Comparison of ENCODE assay signal across 19 cellular contexts in the genomic region with DNA sequence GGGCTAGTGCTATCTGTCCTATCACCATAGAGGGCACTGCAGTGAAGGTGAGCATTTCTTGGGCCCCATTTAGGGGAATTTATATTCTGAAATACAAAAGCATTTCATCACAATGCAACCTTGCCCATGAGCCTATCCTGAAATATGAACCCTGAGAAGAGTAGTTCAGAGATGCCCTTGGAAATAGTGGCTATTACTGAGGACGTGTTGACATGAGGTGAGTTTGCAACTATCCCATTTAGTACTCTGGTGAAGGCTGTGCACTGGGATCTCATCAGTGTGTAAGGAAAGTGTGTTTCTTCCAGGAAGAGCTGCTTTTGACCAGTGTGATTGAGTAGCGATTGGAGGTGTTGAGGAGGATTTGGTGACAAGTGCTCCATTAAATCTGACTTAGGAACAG.
A peak's percentile ranks its signal among the peaks of the same experiment; 100 is the strongest.
DNase-seq lines count a peak whose midpoint lies in the region; ATAC-seq and TF ChIP-seq lines count a peak whose summit lies in the region.
"Had no signal": no experiment of that assay in that cellular context is flagged by ENCODE, and none has a peak within 500 bp of the region (broad histone marks: within the 10 kb centered on the region; RNA-seq: fewer than 3 reads in every experiment).

No MANE protein-coding gene starts in this region.

- no peaks in the 10 kb centered on the region for H3K27me3 ChIP-seq in colonic mucosa
- H3K27me3 ChIP-seq: BLaER1 had no signal

- H3K27me3 Mint-ChIP-seq in WTC11 (ENCODE audit: low read depth), result no peaks in the 10 kb centered on the region
- H3K27me3 Mint-ChIP-seq in activated T-cell treated with anti-CD3 and anti-CD28 coated beads, Interleukin-2, amount 50 U/mL, for 72 hours (ENCODE audit: low read depth), result peaks cover 21% of the 10 kb centered on the region

- TF ChIP-seq CTCF in 22Rv1 (IDR thresholded peaks at IDR 0.05) (peak; percentile 13; the same call in 1 of the 2 replicates), HEK293 (tag by site-specific recombination; IDR thresholded peaks at IDR 0.05) (no peak), WTC11 (IDR thresholded peaks at IDR 0.05) (no peak), epithelial cell of proximal tubule (conservative IDR thresholded peaks at IDR 0.05; ENCODE audit: low read depth, low read length) (peak; percentile 14), omental fat pad (IDR thresholded peaks at IDR 0.05) (no peak), colonic mucosa (IDR thresholded peaks at IDR 0.05) (no peak)

- H3K9ac ChIP-seq in colonic mucosa (ENCODE audit: low read depth in 2 of 2, low read length in 2 of 2), result no peak overlapping the region
- H3K9ac ChIP-seq: BLaER1 had no signal

- H3K4me3 ChIP-seq in HEK293 (ENCODE audit: low read depth, low read length) (no peak overlapping the region), epithelial cell of proximal tubule (ENCODE audit: low read depth, low read length) (no peak overlapping the region), colonic mucosa (no peak overlapping the region)
- H3K4me3 ChIP-seq: BLaER1 had no signal

- H3K9me3 Mint-ChIP-seq in WTC11, result no peaks in the 10 kb centered on the region
- H3K9me3 Mint-ChIP-seq in activated T-cell treated with anti-CD3 and anti-CD28 coated beads, Interleukin-2, amount 50 U/mL, for 72 hours, result no peaks in the 10 kb centered on the region
- H3K9me3 Mint-ChIP-seq: CD8-positive, alpha-beta T cell had no signal

- CTCF ChIA-PET in HEK293 (lab: Yijun Ruan, JAX) (interaction anchor here (0.6 kb wide), 1 partner anchor 195 kb away, joined by 3 read pairs; no protein-coding TSS in a partner anchor), WTC11 (lab: Charles Lee) (interaction anchor here (1.1 kb wide), 1 partner anchor 15 kb away, joined by 3 read pairs; no protein-coding TSS in a partner anchor)

- H3K27ac ChIP-seq in 22Rv1 (no peak overlapping the region), HEK293 (ENCODE audit: extremely low read depth, low read depth, low read length) (no peak overlapping the region), colonic mucosa (no peak overlapping the region)
- H3K27ac ChIP-seq: BLaER1, RWPE1 had no signal

- POLR2A ChIA-PET in HEK293 (lab: Yijun Ruan, JAX) (no interaction called here), WTC11 (lab: Charles Lee) (no interaction called here)

- ATAC-seq in WTC11 (peak; percentile 34; the same call in 1 of the 2 replicates), omental fat pad (ENCODE audit: low FRiP score) (no peak)
- no peak for ATAC-seq in activated T-cell treated with anti-CD3 and anti-CD28 coated beads, Interleukin-2, amount 50 U/mL, for 72 hours (replicated peaks in 1 of 2)
- ATAC-seq: CD8-positive, alpha-beta T cell had no signal

- H3K4me3 Mint-ChIP-seq in WTC11, result no peak overlapping the region
- H3K4me3 Mint-ChIP-seq in activated T-cell treated with anti-CD3 and anti-CD28 coated beads, Interleukin-2, amount 50 U/mL, for 72 hours, result no peak overlapping the region
- H3K4me3 Mint-ChIP-seq: CD8-positive, alpha-beta T cell; IgD-negative memory B cell had no signal

- no peaks in the 10 kb centered on the region for H3K9me3 ChIP-seq in HEK293 (ENCODE audit: control insufficient read depth, insufficient read depth, low read depth, low read length)
- H3K9me3 ChIP-seq in colonic mucosa, result no peaks in the 10 kb centered on the region
- H3K9me3 ChIP-seq: BLaER1 had no signal

- H3K36me3 ChIP-seq in HEK293 (ENCODE audit: control insufficient read depth in 2 of 2, insufficient read depth in 1 of 2, low read length in 2 of 2) (no peaks in the 10 kb centered on the region), colonic mucosa (no peaks in the 10 kb centered on the region)
- H3K36me3 ChIP-seq: BLaER1 had no signal

- DNase-seq in WTC11 (ENCODE audit: low spot score), result no peak
- DNase-seq in epithelial cell of proximal tubule (ENCODE audit: low read depth), result no peak
- DNase-seq in omental fat pad (ENCODE audit: low spot score), result no peak
- DNase-seq in activated T-cell treated with anti-CD3 and anti-CD28 coated beads, Interleukin-2, amount 50 U/mL, for 72 hours, result no peak
- no peak for DNase-seq in glomerular visceral epithelial cell (ENCODE audit: extremely low spot score)
- no peak for DNase-seq in colonic mucosa
- DNase-seq: Calu3; CD8-positive, alpha-beta T cell; DMS53; Karpas-422; MM.1S; NCI-H2081; NCI-H510A; NCI-H774 had no signal

- H3K27ac Mint-ChIP-seq in WTC11, result no peak overlapping the region
- no peak overlapping the region for H3K27ac Mint-ChIP-seq in activated T-cell treated with anti-CD3 and anti-CD28 coated beads, Interleukin-2, amount 50 U/mL, for 72 hours
- H3K27ac Mint-ChIP-seq: CD8-positive, alpha-beta T cell; IgD-negative memory B cell had no signal

- H3K4me1 Mint-ChIP-seq in WTC11, result no peaks in the 10 kb centered on the region
- no peaks in the 10 kb centered on the region for H3K4me1 Mint-ChIP-seq in activated T-cell treated with anti-CD3 and anti-CD28 coated beads, Interleukin-2, amount 50 U/mL, for 72 hours (ENCODE audit: low read depth)

- H3K36me3 Mint-ChIP-seq in WTC11, result no peaks in the 10 kb centered on the region
- no peaks in the 10 kb centered on the region for H3K36me3 Mint-ChIP-seq in activated T-cell treated with anti-CD3 and anti-CD28 coated beads, Interleukin-2, amount 50 U/mL, for 72 hours (ENCODE audit: insufficient read depth in 2 of 2)
- H3K36me3 Mint-ChIP-seq: CD8-positive, alpha-beta T cell; IgD-negative memory B cell had no signal

- intact Hi-C loops in colonic mucosa (cut with DNase I), result no loop called here

- no peaks in the 10 kb centered on the region for H3K4me1 ChIP-seq in HEK293 (ENCODE audit: control insufficient read depth, insufficient read depth, low read length)
- no peaks in the 10 kb centered on the region for H3K4me1 ChIP-seq in colonic mucosa

TF ChIP-seq in HEK293, 187 proteins besides CTCF, POLR2A, EP300 and RAD21:
- TF ChIP-seq ZNF521 (tag by site-specific recombination; IDR thresholded peaks at IDR 0.05), result no peak
- TF ChIP-seq ZNF585B (tag by site-specific recombination; IDR thresholded peaks at IDR 0.05), result peak; percentile 30; the same call in 1 of the 2 replicates
- no peak for TF ChIP-seq ZNF2 (tag by site-specific recombination; IDR thresholded peaks at IDR 0.05)
- no peak for TF ChIP-seq YY2 (tag by site-specific recombination; IDR thresholded peaks at IDR 0.05)
- no peak for TF ChIP-seq ZNF19 (tag by site-specific recombination; IDR thresholded peaks at IDR 0.05; ENCODE audit: low read depth)
- no peak for TF ChIP-seq ZNF610 (tag by site-specific recombination; IDR thresholded peaks at IDR 0.05; ENCODE audit: borderline replicate concordance)
- no peak for TF ChIP-seq ZNF558 (tag by site-specific recombination; IDR thresholded peaks at IDR 0.05)

TF ChIP-seq in WTC11, 78 proteins besides CTCF, POLR2A, EP300 and RAD21:
- TF ChIP-seq, protein P1, sequence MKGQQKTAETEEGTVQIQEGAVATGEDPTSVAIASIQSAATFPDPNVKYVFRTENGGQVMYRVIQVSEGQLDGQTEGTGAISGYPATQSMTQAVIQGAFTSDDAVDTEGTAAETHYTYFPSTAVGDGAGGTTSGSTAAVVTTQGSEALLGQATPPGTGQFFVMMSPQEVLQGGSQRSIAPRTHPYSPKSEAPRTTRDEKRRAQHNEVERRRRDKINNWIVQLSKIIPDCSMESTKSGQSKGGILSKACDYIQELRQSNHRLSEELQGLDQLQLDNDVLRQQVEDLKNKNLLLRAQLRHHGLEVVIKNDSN (CRISPR knock-in tag; IDR thresholded peaks at IDR 0.05), result no peak
- TF ChIP-seq GRHL2 (CRISPR knock-in tag; IDR thresholded peaks at IDR 0.05; ENCODE audit: insufficient replicate concordance, severe bottlenecking) (no peak), TCF7 (CRISPR knock-in tag; IDR thresholded peaks at IDR 0.05; ENCODE audit: low read depth) (no peak), ZNF416 (CRISPR knock-in tag; IDR thresholded peaks at IDR 0.05) (no peak), ZNF232 (CRISPR knock-in tag; IDR thresholded peaks at IDR 0.05) (no peak), TP53 (CRISPR knock-in tag; IDR thresholded peaks at IDR 0.05) (no peak), ATF1 (CRISPR knock-in tag; IDR thresholded peaks at IDR 0.05) (no peak), TEAD4 (CRISPR knock-in tag; IDR thresholded peaks at IDR 0.05) (no peak)
- TF ChIP-seq, protein P2, sequence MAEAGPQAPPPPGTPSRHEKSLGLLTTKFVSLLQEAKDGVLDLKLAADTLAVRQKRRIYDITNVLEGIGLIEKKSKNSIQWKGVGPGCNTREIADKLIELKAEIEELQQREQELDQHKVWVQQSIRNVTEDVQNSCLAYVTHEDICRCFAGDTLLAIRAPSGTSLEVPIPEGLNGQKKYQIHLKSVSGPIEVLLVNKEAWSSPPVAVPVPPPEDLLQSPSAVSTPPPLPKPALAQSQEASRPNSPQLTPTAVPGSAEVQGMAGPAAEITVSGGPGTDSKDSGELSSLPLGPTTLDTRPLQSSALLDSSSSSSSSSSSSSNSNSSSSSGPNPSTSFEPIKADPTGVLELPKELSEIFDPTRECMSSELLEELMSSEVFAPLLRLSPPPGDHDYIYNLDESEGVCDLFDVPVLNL (CRISPR knock-in tag; IDR thresholded peaks at IDR 0.05; ENCODE audit: borderline replicate concordance, low read depth), result no peak

Comparison
In these comparisons a context has a peak if more than half of its experiments do, and no peak if none do; other contexts are left out.
1. CTCF ChIP-seq: peak in 22Rv1 (single experiment) and epithelial cell of proximal tubule (single experiment); none in HEK293 (single experiment), WTC11 (single experiment), omental fat pad (0 of 3) and colonic mucosa (single experiment).